Comparison of ENCODE assay signal across 12 cellular contexts in genomic region chr4:38509551-38509950, GRCh38.
DNase-seq lines count a peak whose midpoint lies in the region; ATAC-seq lines count a peak whose summit lies in the region.
"Had no signal": no experiment of that assay in that cellular context is flagged by ENCODE, and none has a peak within 500 bp of the region (broad histone marks: within the 10 kb centered on the region; RNA-seq: fewer than 3 reads in every experiment).

No MANE protein-coding gene starts in this region.

- peak overlapping the region; percentile 52 for H3K4me3 Mint-ChIP-seq in activated T-helper 17 cell treated with anti-CD3 and anti-CD28 coated beads, Interleukin-2, amount 50 U/mL, for 72 hours
- no peak overlapping the region for H3K4me3 Mint-ChIP-seq in stimulated activated memory B cell treated with anti-CD40 and anti-IgM and Interleukin-4, amounts not matched to agents 10 μg/mL and 1 μg/mL and 100 μg/mL, for 72 hours

- peaks cover 57% of the 10 kb centered on the region for H3K4me1 Mint-ChIP-seq in activated T-helper 17 cell treated with anti-CD3 and anti-CD28 coated beads, Interleukin-2, amount 50 U/mL, for 72 hours
- H3K4me1 Mint-ChIP-seq in stimulated activated memory B cell treated with anti-CD40 and anti-IgM and Interleukin-4, amounts not matched to agents 10 μg/mL and 1 μg/mL and 100 μg/mL, for 72 hours = peaks cover 47% of the 10 kb centered on the region

- H3K27ac Mint-ChIP-seq in activated T-helper 17 cell treated with anti-CD3 and anti-CD28 coated beads, Interleukin-2, amount 50 U/mL, for 72 hours = no peak overlapping the region
- H3K27ac Mint-ChIP-seq in stimulated activated memory B cell treated with anti-CD40 and anti-IgM and Interleukin-4, amounts not matched to agents 10 μg/mL and 1 μg/mL and 100 μg/mL, for 72 hours = no peak overlapping the region

- H3K36me3 Mint-ChIP-seq in activated T-helper 17 cell treated with anti-CD3 and anti-CD28 coated beads, Interleukin-2, amount 50 U/mL, for 72 hours (ENCODE audit: low read depth) = no peaks in the 10 kb centered on the region
- H3K36me3 Mint-ChIP-seq in stimulated activated memory B cell treated with anti-CD40 and anti-IgM and Interleukin-4, amounts not matched to agents 10 μg/mL and 1 μg/mL and 100 μg/mL, for 72 hours = no peaks in the 10 kb centered on the region

- H3K9me3 Mint-ChIP-seq in activated T-helper 17 cell treated with anti-CD3 and anti-CD28 coated beads, Interleukin-2, amount 50 U/mL, for 72 hours = no peaks in the 10 kb centered on the region
- no peaks in the 10 kb centered on the region for H3K9me3 Mint-ChIP-seq in stimulated activated memory B cell treated with anti-CD40 and anti-IgM and Interleukin-4, amounts not matched to agents 10 μg/mL and 1 μg/mL and 100 μg/mL, for 72 hours

- peaks cover 3% of the 10 kb centered on the region for H3K27me3 Mint-ChIP-seq in activated T-helper 17 cell treated with anti-CD3 and anti-CD28 coated beads, Interleukin-2, amount 50 U/mL, for 72 hours
- H3K27me3 Mint-ChIP-seq in stimulated activated memory B cell treated with anti-CD40 and anti-IgM and Interleukin-4, amounts not matched to agents 10 μg/mL and 1 μg/mL and 100 μg/mL, for 72 hours = peaks cover 88% of the 10 kb centered on the region

- ATAC-seq in HG03139 (IDR thresholded peaks at IDR 0.05; ENCODE audit: unreplicated experiment) = peak; percentile 61
- ATAC-seq in activated T-helper 17 cell treated with anti-CD3 and anti-CD28 coated beads, Interleukin-2, amount 50 U/mL, for 72 hours (replicated peaks) = peak; percentile 86
- peak; percentile 36 for ATAC-seq in stimulated activated memory B cell treated with anti-CD40 and anti-IgM and Interleukin-4, amounts not matched to agents 10 μg/mL and 1 μg/mL and 100 μg/mL, for 72 hours
- ATAC-seq: heart right ventricle had no signal

- peak; percentile 59 for DNase-seq in activated CD8-positive, alpha-beta memory T cell treated with anti-CD3 and anti-CD28 coated beads, Interleukin-2, amount 50 U/mL, for 48 hours
- DNase-seq in activated CD8-positive, alpha-beta memory T cell treated with anti-CD3 and anti-CD28 coated beads for 24 hours = no peak
- DNase-seq in NCI-H146 treated with DMSO at 0.1 percent for 48 hours (lab: John Stamatoyannopoulos, UW; ENCODE audit: unreplicated experiment) (no peak), GF-D8 (lab: John Stamatoyannopoulos, UW) (no peak), NCI-H82 (lab: John Stamatoyannopoulos, UW) (no peak)
- DNase-seq: heart right ventricle, mammary epithelial cell, NCI-H526 treated with DMSO at 0.1 percent for 48 hours, retina had no signal

Comparison
In these comparisons a context has a peak if more than half of its experiments do, and no peak if none do; other contexts are left out.
1. ATAC-seq: peak in every context shown above with its lines; median percentile 86 in activated T-helper 17 cell treated with anti-CD3 and anti-CD28 coated beads, Interleukin-2, amount 50 U/mL, for 72 hours; 61 in HG03139; 36 in stimulated activated memory B cell treated with anti-CD40 and anti-IgM and Interleukin-4, amounts not matched to agents 10 μg/mL and 1 μg/mL and 100 μg/mL, for 72 hours.